20 cellular contexts compared by ENCODE assay signal in genomic region chr11:14463623-14464022, GRCh38.
"Had no signal": no experiment of that assay in that cellular context is flagged by ENCODE, and none has a peak within 500 bp of the region (broad histone marks: within the 10 kb centered on the region; RNA-seq: fewer than 3 reads in every experiment).

No MANE protein-coding gene starts in this region.

- H3K4me3 Mint-ChIP-seq: natural killer cell treated with Interleukin-12 subunit alpha and Interleukin-12 subunit beta and Interleukin-15 and Interleukin-18, amount 100 ng/mL, for 72 hours; neural progenitor cell had no signal

- H2AFZ ChIP-seq: hepatocyte, neural progenitor cell had no signal

- H3K27me3 Mint-ChIP-seq: natural killer cell treated with Interleukin-12 subunit alpha and Interleukin-12 subunit beta and Interleukin-15 and Interleukin-18, amount 100 ng/mL, for 72 hours had no signal

- H3K4me3 ChIP-seq: dorsolateral prefrontal cortex, esophagus squamous epithelium, hepatocyte, neural progenitor cell, ovary, right atrium auricular region, sigmoid colon, skin epidermis, stomach, thoracic aorta, transverse colon had no signal

- H3K9ac ChIP-seq: neural progenitor cell had no signal

- H3K4me2 ChIP-seq: hepatocyte, neural progenitor cell had no signal

- H3K27me3 ChIP-seq: dorsolateral prefrontal cortex, esophagus squamous epithelium, foreskin keratinocyte, hepatocyte, neural progenitor cell, ovary, right atrium auricular region, sigmoid colon, stomach, transverse colon had no signal

- H3K27ac Mint-ChIP-seq: natural killer cell treated with Interleukin-12 subunit alpha and Interleukin-12 subunit beta and Interleukin-15 and Interleukin-18, amount 100 ng/mL, for 72 hours; neural progenitor cell had no signal

- H3K4me1 ChIP-seq: esophagus squamous epithelium, neural progenitor cell, right atrium auricular region, sigmoid colon had no signal

- H3K9me3 Mint-ChIP-seq: natural killer cell treated with Interleukin-12 subunit alpha and Interleukin-12 subunit beta and Interleukin-15 and Interleukin-18, amount 100 ng/mL, for 72 hours; neural progenitor cell had no signal

- H3K9me3 ChIP-seq: esophagus squamous epithelium, ovary, right atrium auricular region, sigmoid colon, stomach, thoracic aorta, transverse colon had no signal

- DNase-seq: cortex of kidney; dorsolateral prefrontal cortex; effector memory CD4-positive, alpha-beta T cell; esophagus squamous epithelium; foreskin keratinocyte; mammary epithelial cell; nucleus accumbens; ovary; sigmoid colon; stimulated activated CD4-positive, alpha-beta T cell treated with anti-CD3 and anti-CD28 coated beads, Interleukin-12 subunit alpha, Interleukin-12 subunit beta, amount 100 ng/mL, for 4 hours; stimulated activated naive CD4-positive, alpha-beta T cell; stomach; substantia nigra; transverse colon had no signal

- H3K27ac ChIP-seq: esophagus squamous epithelium, foreskin keratinocyte, hepatocyte, neural progenitor cell, ovary, right atrium auricular region, sigmoid colon, skin epidermis, stomach, thoracic aorta, transverse colon had no signal

- ATAC-seq: foreskin keratinocyte; natural killer cell treated with Interleukin-12 subunit alpha and Interleukin-12 subunit beta and Interleukin-15 and Interleukin-18, amount 100 ng/mL, for 72 hours had no signal

- H3K4me1 Mint-ChIP-seq: neural progenitor cell had no signal
